In genomic region chr15:35182841-35183479, GRCh38 we compare ENCODE assay signal across 14 cellular contexts.
DNase-seq lines count a peak whose midpoint lies in the region; ATAC-seq and TF ChIP-seq lines count a peak whose summit lies in the region.
"Had no signal": no experiment of that assay in that cellular context is flagged by ENCODE, and none has a peak within 500 bp of the region (broad histone marks: within the 10 kb centered on the region; RNA-seq: fewer than 3 reads in every experiment).

No MANE protein-coding gene starts in this region.

- no peak overlapping the region for H3K4me3 ChIP-seq in astrocyte of the spinal cord (ENCODE audit: low read depth, low read length)

- DNase-seq in astrocyte of the spinal cord (ENCODE audit: low read depth, low spot score) (peak; percentile 43), occipital lobe (lab: John Stamatoyannopoulos, UW) (no peak), NCI-H748 (lab: John Stamatoyannopoulos, UW; ENCODE audit: unreplicated experiment) (no peak)
- DNase-seq in activated effector memory CD4-positive, alpha-beta T cell treated with Interleukin-2 at 50 U/mL for 16 hours = no peak
- DNase-seq in activated naive CD8-positive, alpha-beta T cell treated with anti-CD3 and anti-CD28 coated beads, Interleukin-2, amount 50 U/mL, for 24 hours = no peak
- DNase-seq: activated CD4-positive, alpha-beta memory T cell treated with anti-CD3 and anti-CD28 coated beads for 36 hours; CD8-positive, alpha-beta memory T cell; immature natural killer cell had no signal

- TF ChIP-seq CTCF in astrocyte of the spinal cord (IDR thresholded peaks at IDR 0.05; ENCODE audit: low read depth, low read length) = no peak

- ATAC-seq in GM18498 (IDR thresholded peaks at IDR 0.05; ENCODE audit: unreplicated experiment) (peak; percentile 90), GM21529 (IDR thresholded peaks at IDR 0.05; ENCODE audit: unreplicated experiment) (peak; percentile 80), HG03354 (IDR thresholded peaks at IDR 0.05; ENCODE audit: poor library complexity, severe bottlenecking, unreplicated experiment) (peak; percentile 82)
- ATAC-seq in activated naive CD8-positive, alpha-beta T cell treated with anti-CD3 and anti-CD28 coated beads, Interleukin-2, amount 50 U/mL, for 24 hours = no peak
- ATAC-seq: Panc1, sciatic nerve had no signal

- H3K4me3 Mint-ChIP-seq in activated naive CD8-positive, alpha-beta T cell treated with anti-CD3 and anti-CD28 coated beads, Interleukin-2, amount 50 U/mL, for 24 hours = no peak overlapping the region
- H3K4me3 Mint-ChIP-seq: activated CD4-positive, alpha-beta memory T cell treated with anti-CD3 and anti-CD28 coated beads for 36 hours; CD8-positive, alpha-beta memory T cell; dendritic cell treated with granulocyte-macrophage colony-stimulating factor and Interleukin-4, amounts not matched to agents 40 ng/mL and 50 ng/mL, for 4 days; immature natural killer cell had no signal

- in situ Hi-C loops in astrocyte of the spinal cord (cut with HindIII; ENCODE audit: low sequenced_read_pairs) = no loop called here

- no peaks in the 10 kb centered on the region for H3K4me1 Mint-ChIP-seq in activated naive CD8-positive, alpha-beta T cell treated with anti-CD3 and anti-CD28 coated beads, Interleukin-2, amount 50 U/mL, for 24 hours
- H3K4me1 Mint-ChIP-seq: CD8-positive, alpha-beta memory T cell; immature natural killer cell had no signal

- no peak overlapping the region for H3K27ac Mint-ChIP-seq in activated naive CD8-positive, alpha-beta T cell treated with anti-CD3 and anti-CD28 coated beads, Interleukin-2, amount 50 U/mL, for 24 hours
- H3K27ac Mint-ChIP-seq: activated CD4-positive, alpha-beta memory T cell treated with anti-CD3 and anti-CD28 coated beads for 36 hours; dendritic cell treated with granulocyte-macrophage colony-stimulating factor and Interleukin-4, amounts not matched to agents 40 ng/mL and 50 ng/mL, for 4 days; immature natural killer cell had no signal

- H3K9me3 Mint-ChIP-seq in activated naive CD8-positive, alpha-beta T cell treated with anti-CD3 and anti-CD28 coated beads, Interleukin-2, amount 50 U/mL, for 24 hours = no peaks in the 10 kb centered on the region
- H3K9me3 Mint-ChIP-seq: activated CD4-positive, alpha-beta memory T cell treated with anti-CD3 and anti-CD28 coated beads for 36 hours; CD8-positive, alpha-beta memory T cell had no signal

- no peaks in the 10 kb centered on the region for H3K36me3 Mint-ChIP-seq in activated naive CD8-positive, alpha-beta T cell treated with anti-CD3 and anti-CD28 coated beads, Interleukin-2, amount 50 U/mL, for 24 hours (ENCODE audit: low read depth)
- H3K36me3 Mint-ChIP-seq: activated CD4-positive, alpha-beta memory T cell treated with anti-CD3 and anti-CD28 coated beads for 36 hours; CD8-positive, alpha-beta memory T cell; immature natural killer cell had no signal

- H3K27me3 Mint-ChIP-seq in activated naive CD8-positive, alpha-beta T cell treated with anti-CD3 and anti-CD28 coated beads, Interleukin-2, amount 50 U/mL, for 24 hours = no peaks in the 10 kb centered on the region
- H3K27me3 Mint-ChIP-seq: activated CD4-positive, alpha-beta memory T cell treated with anti-CD3 and anti-CD28 coated beads for 36 hours; CD8-positive, alpha-beta memory T cell; dendritic cell treated with granulocyte-macrophage colony-stimulating factor and Interleukin-4, amounts not matched to agents 40 ng/mL and 50 ng/mL, for 4 days had no signal
